ENCODE assay signal across 1 cellular context in genomic region chr22:21001601-21002325, GRCh38.
TF ChIP-seq lines count a peak whose summit lies in the region.

A gene with protein sequence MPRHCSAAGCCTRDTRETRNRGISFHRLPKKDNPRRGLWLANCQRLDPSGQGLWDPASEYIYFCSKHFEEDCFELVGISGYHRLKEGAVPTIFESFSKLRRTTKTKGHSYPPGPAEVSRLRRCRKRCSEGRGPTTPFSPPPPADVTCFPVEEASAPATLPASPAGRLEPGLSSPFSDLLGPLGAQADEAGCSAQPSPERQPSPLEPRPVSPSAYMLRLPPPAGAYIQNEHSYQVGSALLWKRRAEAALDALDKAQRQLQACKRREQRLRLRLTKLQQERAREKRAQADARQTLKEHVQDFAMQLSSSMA (minus strand): TSS chr22:21002118. CDS start chr22:21001911, 207 bp downstream.

TF ChIP-seq in GM12878, 131 proteins besides CTCF, POLR2A, EP300 and RAD21 (continued from another document and continues in another):
- peak; percentile 86 for TF ChIP-seq ZBTB40 (IDR thresholded peaks at IDR 0.05; ENCODE audit: borderline replicate concordance)
- TF ChIP-seq USF2 (IDR thresholded peaks at IDR 0.05; ENCODE audit: borderline replicate concordance, low read depth, low read length) = peak; percentile 36
- no peak for TF ChIP-seq MEF2B (IDR thresholded peaks at IDR 0.05; ENCODE audit: partially characterized antibody, poor library complexity, severe bottlenecking)
- TF ChIP-seq JUND (IDR thresholded peaks at IDR 0.05; ENCODE audit: low read depth, low read length) = no peak
- peak; percentile 70; the same call in 1 of the 2 replicates for TF ChIP-seq EED (IDR thresholded peaks at IDR 0.05; ENCODE audit: low read depth)
- TF ChIP-seq SP1 (IDR thresholded peaks at IDR 0.05; ENCODE audit: low read depth, low read length) = peak; percentile 19
- TF ChIP-seq NR2C1 (IDR thresholded peaks at IDR 0.05) = no peak
- no peak for TF ChIP-seq BCL3 (IDR thresholded peaks at IDR 0.05; ENCODE audit: borderline replicate concordance, insufficient read depth, low read depth, low read length, poor library complexity, severe bottlenecking)
- TF ChIP-seq, protein P1, sequence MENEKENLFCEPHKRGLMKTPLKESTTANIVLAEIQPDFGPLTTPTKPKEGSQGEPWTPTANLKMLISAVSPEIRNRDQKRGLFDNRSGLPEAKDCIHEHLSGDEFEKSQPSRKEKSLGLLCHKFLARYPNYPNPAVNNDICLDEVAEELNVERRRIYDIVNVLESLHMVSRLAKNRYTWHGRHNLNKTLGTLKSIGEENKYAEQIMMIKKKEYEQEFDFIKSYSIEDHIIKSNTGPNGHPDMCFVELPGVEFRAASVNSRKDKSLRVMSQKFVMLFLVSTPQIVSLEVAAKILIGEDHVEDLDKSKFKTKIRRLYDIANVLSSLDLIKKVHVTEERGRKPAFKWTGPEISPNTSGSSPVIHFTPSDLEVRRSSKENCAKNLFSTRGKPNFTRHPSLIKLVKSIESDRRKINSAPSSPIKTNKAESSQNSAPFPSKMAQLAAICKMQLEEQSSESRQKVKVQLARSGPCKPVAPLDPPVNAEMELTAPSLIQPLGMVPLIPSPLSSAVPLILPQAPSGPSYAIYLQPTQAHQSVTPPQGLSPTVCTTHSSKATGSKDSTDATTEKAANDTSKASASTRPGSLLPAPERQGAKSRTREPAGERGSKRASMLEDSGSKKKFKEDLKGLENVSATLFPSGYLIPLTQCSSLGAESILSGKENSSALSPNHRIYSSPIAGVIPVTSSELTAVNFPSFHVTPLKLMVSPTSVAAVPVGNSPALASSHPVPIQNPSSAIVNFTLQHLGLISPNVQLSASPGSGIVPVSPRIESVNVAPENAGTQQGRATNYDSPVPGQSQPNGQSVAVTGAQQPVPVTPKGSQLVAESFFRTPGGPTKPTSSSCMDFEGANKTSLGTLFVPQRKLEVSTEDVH (IDR thresholded peaks at IDR 0.05; ENCODE audit: low read depth, partially characterized antibody) = no peak
- no peak for TF ChIP-seq NFYA (IDR thresholded peaks at IDR 0.05; ENCODE audit: borderline replicate concordance, low read depth, low read length)
- TF ChIP-seq TCF12 (IDR thresholded peaks at IDR 0.05; ENCODE audit: low read depth, low read length) = peak; percentile 32; the same call in 1 of the 2 replicates
- peak; percentile 89 for TF ChIP-seq POLR2AphosphoS2 (IDR thresholded peaks at IDR 0.05; ENCODE audit: low read depth, low read length)
- no peak for TF ChIP-seq KAT2A (conservative IDR thresholded peaks at IDR 0.05; ENCODE audit: control insufficient read depth, low read depth, low read length)
- TF ChIP-seq HDGF (IDR thresholded peaks at IDR 0.05) = 0 out of 2 replicates have a peak, but pooled peaks have one; percentile 72
- TF ChIP-seq PKNOX1 (IDR thresholded peaks at IDR 0.05) = peak; percentile 67
- TF ChIP-seq IKZF2 (IDR thresholded peaks at IDR 0.05) = peak; percentile 48 to 63; a peak in 3 of 4 replicates
- peak; percentile 82 for TF ChIP-seq SMAD5 (IDR thresholded peaks at IDR 0.05; ENCODE audit: low read depth)
- TF ChIP-seq SIX5 (IDR thresholded peaks at IDR 0.05; ENCODE audit: low read depth, low read length, severe bottlenecking) = no peak
- TF ChIP-seq SUPT20H (IDR thresholded peaks at IDR 0.05; ENCODE audit: borderline replicate concordance, control insufficient read depth, low read depth, low read length) = no peak
- peak; percentile 37; the same call in 1 of the 2 replicates for TF ChIP-seq CBFB (IDR thresholded peaks at IDR 0.05; ENCODE audit: low read depth)
- TF ChIP-seq RUNX3 (IDR thresholded peaks at IDR 0.05; ENCODE audit: low read length) = peak; percentile 51; the same call in 1 of the 2 replicates
- peak; percentile 34; the same call in 1 of the 2 replicates for TF ChIP-seq LARP7 (IDR thresholded peaks at IDR 0.05)
- 0 out of 2 replicates have a peak, but pooled peaks have one; percentile 42 for TF ChIP-seq E2F4 (IDR thresholded peaks at IDR 0.05; ENCODE audit: low read depth, low read length)
- TF ChIP-seq ZNF207 (IDR thresholded peaks at IDR 0.05; ENCODE audit: borderline replicate concordance) = 0 out of 2 replicates have a peak, but pooled peaks have one; percentile 24
- TF ChIP-seq YY1 (IDR thresholded peaks at IDR 0.05; ENCODE audit: low read depth, low read length) = peak; percentile 90
- TF ChIP-seq SMARCA5 (IDR thresholded peaks at IDR 0.05) = peak; percentile 37; the same call in 1 of the 2 replicates
- TF ChIP-seq CEBPZ (IDR thresholded peaks at IDR 0.05; ENCODE audit: low read depth, low read length) = no peak
- TF ChIP-seq SIN3A (IDR thresholded peaks at IDR 0.05; ENCODE audit: low read depth, low read length) = peak; percentile 85; the same call in 1 of the 2 replicates
- TF ChIP-seq GATAD2B (conservative IDR thresholded peaks at IDR 0.05; ENCODE audit: low read depth) = peak; percentile 72
- TF ChIP-seq TARDBP (IDR thresholded peaks at IDR 0.05; ENCODE audit: borderline replicate concordance) = peak; percentile 49; the same call in 1 of the 2 replicates
- peak; percentile 47 for TF ChIP-seq NBN (IDR thresholded peaks at IDR 0.05)
- TF ChIP-seq CREB1 (IDR thresholded peaks at IDR 0.05; ENCODE audit: low read depth) = peak; percentile 83
- no peak for TF ChIP-seq CBX3 (IDR thresholded peaks at IDR 0.05; ENCODE audit: borderline replicate concordance, low read depth)
- TF ChIP-seq, protein P2, sequence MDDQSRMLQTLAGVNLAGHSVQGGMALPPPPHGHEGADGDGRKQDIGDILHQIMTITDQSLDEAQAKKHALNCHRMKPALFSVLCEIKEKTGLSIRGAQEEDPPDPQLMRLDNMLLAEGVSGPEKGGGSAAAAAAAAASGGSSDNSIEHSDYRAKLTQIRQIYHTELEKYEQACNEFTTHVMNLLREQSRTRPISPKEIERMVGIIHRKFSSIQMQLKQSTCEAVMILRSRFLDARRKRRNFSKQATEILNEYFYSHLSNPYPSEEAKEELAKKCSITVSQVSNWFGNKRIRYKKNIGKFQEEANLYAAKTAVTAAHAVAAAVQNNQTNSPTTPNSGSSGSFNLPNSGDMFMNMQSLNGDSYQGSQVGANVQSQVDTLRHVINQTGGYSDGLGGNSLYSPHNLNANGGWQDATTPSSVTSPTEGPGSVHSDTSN (IDR thresholded peaks at IDR 0.05; ENCODE audit: insufficient replicate concordance, low read depth, low read length) = no peak
- TF ChIP-seq IKZF1 (conservative IDR thresholded peaks at IDR 0.05) = peak; percentile 99
- TF ChIP-seq POU2F2 (IDR thresholded peaks at IDR 0.05; ENCODE audit: borderline replicate concordance, low read depth, low read length) = peak; percentile 68; the same call in 2 of the 3 replicates
- peak; percentile 96 for TF ChIP-seq PAX5 (IDR thresholded peaks at IDR 0.05; ENCODE audit: borderline replicate concordance, low read depth, low read length)
- TF ChIP-seq, protein P3, sequence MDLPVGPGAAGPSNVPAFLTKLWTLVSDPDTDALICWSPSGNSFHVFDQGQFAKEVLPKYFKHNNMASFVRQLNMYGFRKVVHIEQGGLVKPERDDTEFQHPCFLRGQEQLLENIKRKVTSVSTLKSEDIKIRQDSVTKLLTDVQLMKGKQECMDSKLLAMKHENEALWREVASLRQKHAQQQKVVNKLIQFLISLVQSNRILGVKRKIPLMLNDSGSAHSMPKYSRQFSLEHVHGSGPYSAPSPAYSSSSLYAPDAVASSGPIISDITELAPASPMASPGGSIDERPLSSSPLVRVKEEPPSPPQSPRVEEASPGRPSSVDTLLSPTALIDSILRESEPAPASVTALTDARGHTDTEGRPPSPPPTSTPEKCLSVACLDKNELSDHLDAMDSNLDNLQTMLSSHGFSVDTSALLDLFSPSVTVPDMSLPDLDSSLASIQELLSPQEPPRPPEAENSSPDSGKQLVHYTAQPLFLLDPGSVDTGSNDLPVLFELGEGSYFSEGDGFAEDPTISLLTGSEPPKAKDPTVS (IDR thresholded peaks at IDR 0.05; ENCODE audit: low read depth, low read length) = no peak
- TF ChIP-seq CREM (IDR thresholded peaks at IDR 0.05; ENCODE audit: low read depth) = peak; percentile 64; the same call in 1 of the 2 replicates
